16 cellular contexts compared by ENCODE assay signal in the genomic region with DNA sequence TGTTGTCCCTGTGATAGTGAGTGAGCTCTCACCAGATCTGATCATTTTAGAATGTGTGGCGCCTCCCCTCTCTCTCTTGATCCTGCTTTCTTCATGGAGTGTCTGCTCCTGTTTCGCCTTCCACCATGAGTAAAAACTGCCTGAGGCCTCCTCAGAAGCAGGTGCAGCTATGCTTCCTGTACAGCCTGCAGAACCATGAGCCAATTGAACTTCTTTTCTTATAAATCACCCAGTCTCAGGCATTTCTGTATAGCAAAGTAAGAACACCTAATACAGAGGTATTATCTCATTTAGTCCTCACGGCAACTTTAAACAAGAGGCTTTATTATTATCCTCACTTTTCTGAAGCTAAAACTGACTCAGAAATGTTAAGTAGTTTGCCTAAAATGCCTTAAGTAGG.
"Had no signal": no experiment of that assay in that cellular context is flagged by ENCODE, and none has a peak within 500 bp of the region (broad histone marks: within the 10 kb centered on the region; RNA-seq: fewer than 3 reads in every experiment).

No MANE protein-coding gene starts in this region.

- H3K27me3 ChIP-seq: hepatocyte, ovary, right atrium auricular region, sigmoid colon, suprapubic skin, thyroid gland, upper lobe of left lung, vagina had no signal

- H3K79me2 ChIP-seq: hepatocyte had no signal

- H3K27ac ChIP-seq: hepatocyte, ovary, right atrium auricular region, sigmoid colon, skin epidermis, suprapubic skin, thyroid gland, upper lobe of left lung, vagina had no signal

- H3K4me3 ChIP-seq: hepatocyte, ovary, right atrium auricular region, sigmoid colon, skin epidermis, suprapubic skin, thyroid gland, upper lobe of left lung, vagina had no signal

- DNase-seq: effector memory CD4-positive, alpha-beta T cell; foreskin melanocyte; head of caudate nucleus; left colon; natural killer cell; ovary; sigmoid colon; stimulated activated CD4-positive, alpha-beta T cell treated with anti-CD3 and anti-CD28 coated beads, Interleukin-12 subunit alpha, Interleukin-12 subunit beta, amount 100 ng/mL, for 4 hours; stimulated activated naive CD4-positive, alpha-beta T cell; thyroid gland; upper lobe of left lung had no signal

- H3K4me1 ChIP-seq: right atrium auricular region, thyroid gland had no signal

- ATAC-seq: left colon, natural killer cell had no signal

- H3K36me3 ChIP-seq: ovary, right atrium auricular region, sigmoid colon, suprapubic skin, thyroid gland, upper lobe of left lung, vagina had no signal

- H3K9me3 ChIP-seq: ovary, right atrium auricular region, sigmoid colon, suprapubic skin, thyroid gland, upper lobe of left lung, vagina had no signal

- H2AFZ ChIP-seq: hepatocyte had no signal

- H3K4me2 ChIP-seq: hepatocyte had no signal
